ENCODE assay signal across 8 cellular contexts in the genomic region with DNA sequence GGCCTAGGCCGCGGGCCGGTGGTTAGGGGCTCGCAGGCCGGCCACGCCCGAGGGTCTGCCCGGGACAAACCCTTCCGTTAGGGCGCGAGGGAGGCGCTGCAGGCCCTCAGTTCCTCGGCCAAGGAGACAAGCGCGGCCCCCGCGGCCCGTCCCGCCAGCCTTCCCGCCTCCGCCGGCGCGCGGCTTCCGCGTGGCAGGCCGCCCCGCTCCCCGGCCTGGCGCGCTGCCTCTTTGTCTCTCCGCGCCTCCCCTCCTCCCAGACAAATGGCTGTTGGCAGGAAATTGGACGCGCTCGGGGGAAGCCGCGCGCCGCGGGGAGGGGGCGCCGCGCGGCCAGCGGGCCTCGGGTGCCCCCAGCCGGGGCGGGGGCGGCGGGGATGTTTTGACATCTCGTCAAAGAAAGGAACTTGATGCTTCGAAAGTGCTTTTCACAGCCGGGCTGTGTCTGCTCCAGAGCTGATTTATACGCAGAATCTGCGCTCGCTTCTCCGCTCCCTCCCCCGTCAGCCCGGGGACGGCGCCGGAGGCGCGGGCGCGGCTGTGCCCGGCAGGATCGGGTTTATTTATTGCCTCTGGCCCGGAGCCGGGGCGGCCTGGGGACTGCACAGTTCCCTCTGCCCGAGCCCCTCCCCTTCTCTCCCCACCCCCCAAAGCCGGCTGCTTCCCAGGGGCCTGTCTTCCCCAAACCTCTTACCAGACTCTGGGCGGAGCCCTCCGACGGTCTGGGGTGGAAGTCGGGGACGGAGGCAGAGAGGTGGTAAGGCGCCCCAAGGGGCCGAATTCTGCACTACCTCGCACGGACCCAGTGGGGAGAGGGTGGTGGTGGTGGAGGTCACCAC.
DNase-seq lines count a peak whose midpoint lies in the region; ATAC-seq lines count a peak whose summit lies in the region.

No MANE protein-coding gene starts in this region.

- DNase-seq in AG08396 (ENCODE audit: low spot score), result peak; percentile 91
- DNase-seq in NCI-H2227 treated with DMSO at 0.1 percent for 48 hours (lab: John Stamatoyannopoulos, UW), result peak; percentile 67
- peak; percentile 57 for DNase-seq in activated CD4-positive, CD25-positive, alpha-beta regulatory T cell treated with anti-CD3 and anti-CD28 coated beads, Interleukin-2, amount 50 U/mL, for 16 hours (ENCODE audit: low read depth, low spot score)
- peak; percentile 77 for DNase-seq in cerebellar cortex (ENCODE audit: low spot score)
- DNase-seq in kidney glomerular epithelial cell (lab: John Stamatoyannopoulos, UW), result peak; percentile 59
- peak; percentile 76 to 79 for DNase-seq in stimulated activated CD4-positive, alpha-beta T cell treated with anti-CD3 and anti-CD28 coated beads, Interleukin-15, amount 100 ng/mL, for 48 hours (ENCODE audit: low read depth in 2 of 2)

- ATAC-seq in GM18867 (IDR thresholded peaks at IDR 0.05; ENCODE audit: unreplicated experiment) (peak; percentile 93), HG03097 (IDR thresholded peaks at IDR 0.05; ENCODE audit: low FRiP score, unreplicated experiment) (peak; percentile 95)

Comparison
In these comparisons a context has a peak if more than half of its experiments do, and no peak if none do; other contexts are left out.
1. Peak in every context shown above with its lines: DNase-seq and ATAC-seq.